23 cellular contexts compared by ENCODE assay signal in the genomic region with DNA sequence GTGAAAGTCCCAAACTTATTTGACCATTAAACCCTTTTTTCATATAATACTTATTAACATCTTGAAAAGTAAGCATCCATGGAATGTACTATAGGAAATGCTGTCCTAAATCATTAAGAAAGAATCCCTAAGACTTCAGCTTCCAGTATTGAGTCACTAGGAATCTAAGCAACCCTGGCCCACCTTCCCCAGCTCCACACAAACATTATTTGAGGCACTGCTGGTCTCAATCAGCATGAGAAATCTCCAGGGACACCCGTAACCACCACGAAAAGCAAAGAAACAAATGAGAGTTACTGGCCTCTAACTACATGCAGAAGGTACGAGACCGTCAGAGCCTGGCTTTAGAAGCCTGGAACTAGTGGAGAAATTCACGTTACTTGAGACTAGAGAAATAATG.
DNase-seq lines count a peak whose midpoint lies in the region; ATAC-seq and TF ChIP-seq lines count a peak whose summit lies in the region.
"Had no signal": no experiment of that assay in that cellular context is flagged by ENCODE, and none has a peak within 500 bp of the region (broad histone marks: within the 10 kb centered on the region; RNA-seq: fewer than 3 reads in every experiment).

No MANE protein-coding gene starts in this region.

- H3K9me3 Mint-ChIP-seq in activated naive CD8-positive, alpha-beta T cell treated with anti-CD3 and anti-CD28 coated beads, Interleukin-2, amount 50 U/mL, for 24 hours, result no peaks in the 10 kb centered on the region
- H3K9me3 Mint-ChIP-seq: activated naive CD8-positive, alpha-beta T cell treated with anti-CD3 and anti-CD28 coated beads, Interleukin-2, amount 10 ng/mL, durations not matched to agents 7 days and 5 days; T-cell had no signal

- WGBS in HUES64, result 91% methylated on average over 5 of the region's 5 CpGs

- DNase-seq in AG08395 (ENCODE audit: low spot score), result peak; percentile 67
- DNase-seq in brain pericyte (ENCODE audit: low read depth, low spot score), result peak; percentile 15
- DNase-seq in kidney epithelial cell (ENCODE audit: low read depth), result peak; percentile 2
- no peak for DNase-seq in breast epithelium (ENCODE audit: low spot score in 2 of 2)
- no peak for DNase-seq in activated naive CD8-positive, alpha-beta T cell treated with anti-CD3 and anti-CD28 coated beads, Interleukin-2, amount 50 U/mL, for 24 hours
- no peak for DNase-seq in stimulated activated naive CD4-positive, alpha-beta T cell (lab: John Stamatoyannopoulos, UW)
- DNase-seq: activated CD8-positive, alpha-beta memory T cell treated with anti-CD3 and anti-CD28 coated beads, Interleukin-2, amount 50 U/mL, for 48 hours; activated naive CD8-positive, alpha-beta T cell treated with anti-CD3 and anti-CD28 coated beads, Interleukin-2, amount 10 ng/mL, durations not matched to agents 7 days and 5 days; AML-193; cortex of kidney; DND-41; foreskin keratinocyte; NCI-H146; NCI-H510A; stimulated activated CD8-positive, alpha-beta memory T cell treated with anti-CD3 and anti-CD28 coated beads, Interleukin-4, amount 100 ng/mL, for 48 hours; T-cell; thyroid gland had no signal

- intact Hi-C loops in breast epithelium (cut with DNase I; ENCODE audit: low total_unique reads), result no loop called here

- TF ChIP-seq CTCF in kidney epithelial cell (IDR thresholded peaks at IDR 0.05; ENCODE audit: insufficient read depth, low read length, poor library complexity, severe bottlenecking) (no peak), breast epithelium (IDR thresholded peaks at IDR 0.05) (no peak)

- H3K9me3 ChIP-seq in HUES64 (ENCODE audit: insufficient read depth, low read depth, low read length) (no peaks in the 10 kb centered on the region), breast epithelium (no peaks in the 10 kb centered on the region)
- H3K9me3 ChIP-seq: prostate gland, thyroid gland had no signal

- H3K27me3 ChIP-seq in HUES64 (ENCODE audit: insufficient read depth, low read length), result no peaks in the 10 kb centered on the region
- H3K27me3 ChIP-seq in kidney epithelial cell (ENCODE audit: control insufficient read depth, insufficient read depth, low read length), result no peaks in the 10 kb centered on the region
- H3K27me3 ChIP-seq in breast epithelium, result no peaks in the 10 kb centered on the region
- H3K27me3 ChIP-seq: foreskin keratinocyte, thyroid gland had no signal

- peaks cover 2% of the 10 kb centered on the region for H3K4me1 Mint-ChIP-seq in activated naive CD8-positive, alpha-beta T cell treated with anti-CD3 and anti-CD28 coated beads, Interleukin-2, amount 50 U/mL, for 24 hours
- H3K4me1 Mint-ChIP-seq: activated naive CD8-positive, alpha-beta T cell treated with anti-CD3 and anti-CD28 coated beads, Interleukin-2, amount 10 ng/mL, durations not matched to agents 7 days and 5 days; T-cell had no signal

- no peak for ATAC-seq in activated naive CD8-positive, alpha-beta T cell treated with anti-CD3 and anti-CD28 coated beads, Interleukin-2, amount 50 U/mL, for 24 hours
- no peak for ATAC-seq in GM18511 (IDR thresholded peaks at IDR 0.05; ENCODE audit: unreplicated experiment)
- ATAC-seq: activated CD4-positive, CD25-positive, alpha-beta regulatory T cell treated with anti-CD3 and anti-CD28 coated beads, Interleukin-2, amount 50 U/mL, for 24 hours; foreskin keratinocyte; K562; Panc1; T-cell had no signal

- no peak overlapping the region for H3K27ac Mint-ChIP-seq in activated naive CD8-positive, alpha-beta T cell treated with anti-CD3 and anti-CD28 coated beads, Interleukin-2, amount 50 U/mL, for 24 hours
- H3K27ac Mint-ChIP-seq: activated naive CD8-positive, alpha-beta T cell treated with anti-CD3 and anti-CD28 coated beads, Interleukin-2, amount 10 ng/mL, durations not matched to agents 7 days and 5 days; T-cell had no signal

- H3K4me3 ChIP-seq in HUES64 (ENCODE audit: low read length) (no peak overlapping the region), kidney epithelial cell (ENCODE audit: low read depth, low read length) (no peak overlapping the region), breast epithelium (no peak overlapping the region)
- H3K4me3 ChIP-seq: K562, prostate gland, thyroid gland had no signal

- H3K4me3 Mint-ChIP-seq in activated naive CD8-positive, alpha-beta T cell treated with anti-CD3 and anti-CD28 coated beads, Interleukin-2, amount 50 U/mL, for 24 hours, result no peak overlapping the region
- H3K4me3 Mint-ChIP-seq: activated naive CD8-positive, alpha-beta T cell treated with anti-CD3 and anti-CD28 coated beads, Interleukin-2, amount 10 ng/mL, durations not matched to agents 7 days and 5 days; T-cell had no signal

- TF ChIP-seq POLR2A in breast epithelium (IDR thresholded peaks at IDR 0.05), result no peak

- no peak overlapping the region for H3K9ac ChIP-seq in HUES64 (ENCODE audit: low read depth, low read length)

- H3K36me3 Mint-ChIP-seq in activated naive CD8-positive, alpha-beta T cell treated with anti-CD3 and anti-CD28 coated beads, Interleukin-2, amount 50 U/mL, for 24 hours (ENCODE audit: low read depth), result peaks cover 70% of the 10 kb centered on the region
- H3K36me3 Mint-ChIP-seq: T-cell had no signal

- H3K27me3 Mint-ChIP-seq in activated naive CD8-positive, alpha-beta T cell treated with anti-CD3 and anti-CD28 coated beads, Interleukin-2, amount 50 U/mL, for 24 hours, result no peaks in the 10 kb centered on the region
- H3K27me3 Mint-ChIP-seq: activated naive CD8-positive, alpha-beta T cell treated with anti-CD3 and anti-CD28 coated beads, Interleukin-2, amount 10 ng/mL, durations not matched to agents 7 days and 5 days; T-cell had no signal

- 0 out of 2 replicates have a peak overlapping the region, but pooled peaks have one; percentile 12 for H3K27ac ChIP-seq in HUES64 (ENCODE audit: low read depth, low read length)
- H3K27ac ChIP-seq in breast epithelium, result no peak overlapping the region
- H3K27ac ChIP-seq: foreskin keratinocyte, prostate gland, thyroid gland had no signal

- peaks cover 95% of the 10 kb centered on the region for H3K36me3 ChIP-seq in HUES64 (ENCODE audit: insufficient read depth, low read length)
- no peaks in the 10 kb centered on the region for H3K36me3 ChIP-seq in kidney epithelial cell (ENCODE audit: control insufficient read depth, insufficient read depth, low read length)
- H3K36me3 ChIP-seq in breast epithelium, result no peaks in the 10 kb centered on the region
- H3K36me3 ChIP-seq: prostate gland, thyroid gland had no signal

- H3K4me1 ChIP-seq in HUES64 (ENCODE audit: insufficient read depth, low read length) (no peaks in the 10 kb centered on the region), breast epithelium (no peaks in the 10 kb centered on the region)
- H3K4me1 ChIP-seq: prostate gland, thyroid gland had no signal

Comparison
In these comparisons a context has a peak if more than half of its experiments do, and no peak if none do; other contexts are left out.
1. DNase-seq: peak in AG08395 (single experiment), brain pericyte (single experiment) and kidney epithelial cell (single experiment); none in breast epithelium (0 of 2), activated naive CD8-positive, alpha-beta T cell treated with anti-CD3 and anti-CD28 coated beads, Interleukin-2, amount 50 U/mL, for 24 hours (single experiment) and stimulated activated naive CD4-positive, alpha-beta T cell (0 of 6).